25 cellular contexts compared by ENCODE assay signal in the genomic region with DNA sequence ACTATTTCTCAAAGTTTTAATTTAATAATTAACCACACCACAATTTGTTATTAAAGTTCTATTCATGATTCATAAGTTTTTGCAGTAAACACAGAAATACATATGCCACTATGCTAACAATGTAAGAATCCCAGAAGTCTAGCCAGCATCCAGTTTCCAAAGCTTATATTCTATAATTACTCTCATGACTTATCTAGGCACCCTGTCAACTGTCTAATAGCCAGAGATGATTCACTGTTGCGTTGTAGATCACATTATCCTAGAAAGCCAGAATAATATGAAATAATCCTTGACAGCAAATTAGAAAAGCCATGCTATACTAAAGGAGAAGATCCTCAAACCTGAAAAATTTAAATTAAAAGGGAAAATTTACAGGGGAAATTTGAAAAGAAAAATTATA.
"Had no signal": no experiment of that assay in that cellular context is flagged by ENCODE, and none has a peak within 500 bp of the region (broad histone marks: within the 10 kb centered on the region; RNA-seq: fewer than 3 reads in every experiment).

No MANE protein-coding gene starts in this region.

- H3K36me3 ChIP-seq: left lung, lower lobe of right lung, pancreas, prostate gland, right atrium auricular region, right lobe of liver, suprapubic skin, thoracic aorta, tibial artery, upper lobe of right lung had no signal

- H3K27me3 ChIP-seq: left lung, pancreas, right atrium auricular region, right lobe of liver, suprapubic skin, tibial artery, upper lobe of right lung had no signal

- H3K4me1 ChIP-seq: left lung, lower lobe of right lung, pancreas, prostate gland, right atrium auricular region, right lobe of liver, suprapubic skin, upper lobe of right lung had no signal

- DNase-seq: hippocampal formation; kidney; left colon; lower lobe of right lung; mammary epithelial cell; mesenchymal stem cell; naive thymus-derived CD8-positive, alpha-beta T cell; nucleus accumbens; pancreas; posterior cingulate gyrus; right lobe of liver; stimulated activated CD4-positive, alpha-beta T cell treated with anti-CD3 and anti-CD28 coated beads, Interleukin-12 subunit alpha, Interleukin-12 subunit beta, amount 100 ng/mL, for 4 hours; stimulated activated CD4-positive, alpha-beta T cell treated with anti-CD3 and anti-CD28 coated beads, Interleukin-15, amount 100 ng/mL, for 24 hours; stimulated activated CD4-positive, alpha-beta T cell treated with anti-CD3 and anti-CD28 coated beads, Interleukin-4, amount 100 ng/mL, for 24 hours; stimulated activated naive CD4-positive, alpha-beta T cell; tibial artery; trophoblast cell; upper lobe of right lung had no signal

- H3K27ac ChIP-seq: left lung, lower lobe of right lung, pancreas, prostate gland, right atrium auricular region, right lobe of liver, skin epidermis, suprapubic skin, thoracic aorta, tibial artery, upper lobe of right lung had no signal

- ATAC-seq: left colon; left lung; lower lobe of right lung; naive thymus-derived CD8-positive, alpha-beta T cell; pancreas; right lobe of liver; stimulated activated effector memory CD8-positive, alpha-beta T cell treated with anti-CD3 and anti-CD28 coated beads, Interleukin-12 subunit alpha, Interleukin-12 subunit beta, amount 100 ng/mL, for 72 hours; upper lobe of right lung had no signal

- H3K4me3 ChIP-seq: left lung, lower lobe of right lung, pancreas, prostate gland, right atrium auricular region, right lobe of liver, skin epidermis, suprapubic skin, thoracic aorta, tibial artery, upper lobe of right lung had no signal

- H3K9me3 ChIP-seq: left lung, lower lobe of right lung, pancreas, prostate gland, right atrium auricular region, right lobe of liver, suprapubic skin, thoracic aorta, tibial artery, upper lobe of right lung had no signal
